ENCODE assay signal across 1 cellular context in genomic region chr10:8240861-8241260, GRCh38.
TF ChIP-seq lines count a peak whose summit lies in the region.

No MANE protein-coding gene starts in this region.

TF ChIP-seq in SK-N-SH, 30 proteins besides CTCF, POLR2A, EP300 and RAD21 (continued from another document):
- TF ChIP-seq, protein P1, sequence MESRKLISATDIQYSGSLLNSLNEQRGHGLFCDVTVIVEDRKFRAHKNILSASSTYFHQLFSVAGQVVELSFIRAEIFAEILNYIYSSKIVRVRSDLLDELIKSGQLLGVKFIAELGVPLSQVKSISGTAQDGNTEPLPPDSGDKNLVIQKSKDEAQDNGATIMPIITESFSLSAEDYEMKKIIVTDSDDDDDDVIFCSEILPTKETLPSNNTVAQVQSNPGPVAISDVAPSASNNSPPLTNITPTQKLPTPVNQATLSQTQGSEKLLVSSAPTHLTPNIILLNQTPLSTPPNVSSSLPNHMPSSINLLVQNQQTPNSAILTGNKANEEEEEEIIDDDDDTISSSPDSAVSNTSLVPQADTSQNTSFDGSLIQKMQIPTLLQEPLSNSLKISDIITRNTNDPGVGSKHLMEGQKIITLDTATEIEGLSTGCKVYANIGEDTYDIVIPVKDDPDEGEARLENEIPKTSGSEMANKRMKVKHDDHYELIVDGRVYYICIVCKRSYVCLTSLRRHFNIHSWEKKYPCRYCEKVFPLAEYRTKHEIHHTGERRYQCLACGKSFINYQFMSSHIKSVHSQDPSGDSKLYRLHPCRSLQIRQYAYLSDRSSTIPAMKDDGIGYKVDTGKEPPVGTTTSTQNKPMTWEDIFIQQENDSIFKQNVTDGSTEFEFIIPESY (IDR thresholded peaks at IDR 0.05; ENCODE audit: borderline replicate concordance, low read depth), result no peak
- 0 out of 2 replicates have a peak, but pooled peaks have one; percentile 10 for TF ChIP-seq GATA2 (CRISPR knock-in tag; IDR thresholded peaks at IDR 0.05)
TF ChIP-seq in SK-N-SH: peak in this region for 1.
